Comparison of ENCODE assay signal across 19 cellular contexts in the genomic region with DNA sequence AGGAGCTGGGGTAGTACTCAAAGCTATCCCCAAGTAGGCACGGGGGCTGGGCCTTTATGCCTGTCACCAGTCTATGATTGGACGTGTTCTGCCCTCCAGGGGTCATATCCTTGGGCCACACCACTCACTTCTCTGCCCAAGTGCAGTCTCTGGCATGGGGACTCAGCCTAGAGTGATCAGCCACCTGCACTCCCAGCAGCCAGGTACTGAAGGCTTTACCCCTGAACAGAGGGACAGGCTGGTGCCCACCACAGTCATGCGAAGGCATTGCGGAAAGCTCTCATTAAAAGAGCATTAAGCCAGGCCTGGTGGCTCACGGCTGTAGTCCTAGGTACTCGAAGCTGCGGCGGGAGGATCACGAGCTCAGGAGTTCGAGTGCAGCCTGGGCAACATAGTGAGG.
DNase-seq lines count a peak whose midpoint lies in the region; ATAC-seq, FAIRE-seq and TF ChIP-seq lines count a peak whose summit lies in the region.
"Had no signal": no experiment of that assay in that cellular context is flagged by ENCODE, and none has a peak within 500 bp of the region (broad histone marks: within the 10 kb centered on the region; RNA-seq: fewer than 3 reads in every experiment).

No MANE protein-coding gene starts in this region.

- intact Hi-C loops in cardiac septum (cut with DNase I) (no loop called here), Right ventricle myocardium inferior (cut with DNase I) (no loop called here), spleen (cut with DNase I; ENCODE audit: low total_unique reads) (no loop called here)

- no peak overlapping the region for H3K14ac ChIP-seq in H1 (ENCODE audit: insufficient read length)

- H3K4me2 ChIP-seq in H1 (ENCODE audit: insufficient read depth in 1 of 2, low read depth in 2 of 2, low read length in 2 of 2) (no peak overlapping the region), osteoblast (ENCODE audit: insufficient read depth, low read length) (no peak overlapping the region)
- H3K4me2 ChIP-seq: A549 had no signal

- no peaks in the 10 kb centered on the region for H3K27me3 ChIP-seq in H1 (replicated peaks in 1 of 4; ENCODE audit: control insufficient read depth in 3 of 4, extremely low read depth in 1 of 4, insufficient read depth in 3 of 4, low read length in 3 of 4)
- H3K27me3 ChIP-seq in osteoblast (ENCODE audit: insufficient read depth, low read length): no peaks in the 10 kb centered on the region
- no peaks in the 10 kb centered on the region for H3K27me3 ChIP-seq in spleen (replicated peaks in 1 of 7)

- peaks cover 0 to 15% (median 4%) of the 10 kb centered on the region in 4 experiments; a peak in 6 of 7 replicates for H3K4me1 ChIP-seq in H1 (replicated peaks in 1 of 4; ENCODE audit: control insufficient read depth in 3 of 4, insufficient read depth in 4 of 4, low read length in 3 of 4)
- H3K4me1 ChIP-seq in osteoblast (ENCODE audit: insufficient read depth, low read length): no peaks in the 10 kb centered on the region
- no peaks in the 10 kb centered on the region for H3K4me1 ChIP-seq in spleen
- H3K4me1 ChIP-seq: A549, HAP-1 had no signal

- H3K23me2 ChIP-seq in H1 (ENCODE audit: low read depth, low read length): no peaks in the 10 kb centered on the region

- no peak for TF ChIP-seq RAD21 in H1 (IDR thresholded peaks at IDR 0.05 in 1 of 2, conservative IDR thresholded peaks at IDR 0.05 in 1 of 2; ENCODE audit: low read depth in 2 of 2, low read length in 2 of 2)

- no peak overlapping the region for H3K4me3 Mint-ChIP-seq in type B pancreatic cell
- H3K4me3 Mint-ChIP-seq in effector memory CD8-positive, alpha-beta T cell: no peak overlapping the region
- H3K4me3 Mint-ChIP-seq: CD8-positive, alpha-beta T cell had no signal

- H3K27ac ChIP-seq in H1 (ENCODE audit: low read depth, low read length): no peak overlapping the region
- H3K27ac ChIP-seq in osteoblast (ENCODE audit: low read depth, low read length): no peak overlapping the region
- H3K27ac ChIP-seq in spleen: no peak overlapping the region
- H3K27ac ChIP-seq: 22Rv1, A549, HL-60 had no signal

- H3K27ac Mint-ChIP-seq in type B pancreatic cell: no peak overlapping the region
- H3K27ac Mint-ChIP-seq in effector memory CD8-positive, alpha-beta T cell: no peak overlapping the region
- H3K27ac Mint-ChIP-seq: CD8-positive, alpha-beta T cell had no signal

- H3K9me3 ChIP-seq in H1 (ENCODE audit: insufficient read depth in 2 of 2, low read depth in 1 of 2, low read length in 1 of 2) (peaks cover 3 to 5% of the 10 kb centered on the region in 2 experiments; a peak in 3 of 4 replicates), osteoblast (ENCODE audit: low read depth, low read length) (no peaks in the 10 kb centered on the region), spleen (no peaks in the 10 kb centered on the region)
- H3K9me3 ChIP-seq: A549, HAP-1 had no signal

- H2BK15ac ChIP-seq in H1 (ENCODE audit: low read length): no peak overlapping the region

- H4K8ac ChIP-seq in H1 (ENCODE audit: extremely low read depth, insufficient read depth, low read length): no peak overlapping the region

- H2AK5ac ChIP-seq in H1 (ENCODE audit: low read depth, low read length): no peak overlapping the region

- TF ChIP-seq POLR2A in H1 (IDR thresholded peaks at IDR 0.05; ENCODE audit: control extremely low read depth in 1 of 2, low read depth in 2 of 2, low read length in 2 of 2): no peak
- TF ChIP-seq POLR2A in spleen (IDR thresholded peaks at IDR 0.05): no peak

- no peak for FAIRE-seq in H1 (lab: Jason Lieb, UNC)
- FAIRE-seq: A549, GM12878, HTR-8/SVneo had no signal

- CTCF ChIA-PET in H1 (lab: Charles Lee; ENCODE audit: partially characterized antibody): interaction anchor here (0.6 to 2.2 kb wide), 7 partner anchors 9 to 98 kb away, joined by 3 to 13 read pairs (median 3); no protein-coding TSS in a partner anchor

- peak overlapping the region; percentile 66 for H2BK5ac ChIP-seq in H1 (ENCODE audit: low read depth, low read length)

- H3K36me3 ChIP-seq in H1 (ENCODE audit: control insufficient read depth in 2 of 4, insufficient read depth in 4 of 4, low read length in 3 of 4) (no peaks in the 10 kb centered on the region), osteoblast (ENCODE audit: insufficient read depth, low read length) (no peaks in the 10 kb centered on the region), spleen (no peaks in the 10 kb centered on the region)
- H3K36me3 ChIP-seq: HAP-1 had no signal

- H3K23ac ChIP-seq in H1 (ENCODE audit: insufficient read length): no peak overlapping the region

- H3K36me3 Mint-ChIP-seq in type B pancreatic cell: peaks cover 9% of the 10 kb centered on the region
- peaks cover 8% of the 10 kb centered on the region for H3K36me3 Mint-ChIP-seq in effector memory CD8-positive, alpha-beta T cell (ENCODE audit: insufficient read depth)
- H3K36me3 Mint-ChIP-seq: CD8-positive, alpha-beta T cell had no signal

- no peak overlapping the region for H3K4ac ChIP-seq in H1 (replicated peaks; ENCODE audit: insufficient read length, low read depth, low read length)

- H2BK120ac ChIP-seq in H1 (replicated peaks; ENCODE audit: low read depth, low read length): no peak overlapping the region

- no peak overlapping the region for H3K9ac ChIP-seq in H1 (replicated peaks in 1 of 4; ENCODE audit: extremely low read depth in 1 of 4, low read depth in 3 of 4, low read length in 3 of 4)

- no peak overlapping the region for H2AFZ ChIP-seq in H1 (ENCODE audit: low read length)
- H2AFZ ChIP-seq in osteoblast (ENCODE audit: low read length): no peak overlapping the region

- H3K27me3 Mint-ChIP-seq in type B pancreatic cell: no peaks in the 10 kb centered on the region
- H3K27me3 Mint-ChIP-seq in effector memory CD8-positive, alpha-beta T cell: no peaks in the 10 kb centered on the region

- H3K56ac ChIP-seq in H1 (replicated peaks; ENCODE audit: insufficient read length, low read depth, low read length): no peak overlapping the region

- H2BK12ac ChIP-seq in H1 (ENCODE audit: low read depth, low read length): no peak overlapping the region

- no peak overlapping the region for H3K4me3 ChIP-seq in H1 (ENCODE audit: extremely low read depth in 1 of 4, insufficient read depth in 2 of 4, low read depth in 3 of 4, low read length in 4 of 4)
- no peak overlapping the region for H3K4me3 ChIP-seq in osteoblast (ENCODE audit: insufficient read depth, low read length)
- no peak overlapping the region for H3K4me3 ChIP-seq in spleen
- H3K4me3 ChIP-seq: A549, GM12878, HAP-1 had no signal

- H4K91ac ChIP-seq in H1 (replicated peaks; ENCODE audit: insufficient read length, low read length): no peak overlapping the region

- peaks cover 41% of the 10 kb centered on the region for H3K79me1 ChIP-seq in H1 (ENCODE audit: low read depth, low read length)

- no peak overlapping the region for H2BK20ac ChIP-seq in H1 (ENCODE audit: low read length)

- POLR2A ChIA-PET in H1 (lab: Charles Lee; ENCODE audit: partially characterized antibody): no interaction called here

- H4K20me1 ChIP-seq in H1 (replicated peaks in 1 of 2; ENCODE audit: control insufficient read depth in 1 of 2, insufficient read depth in 2 of 2, low read length in 2 of 2) (peaks cover 19 to 24% of the 10 kb centered on the region in 2 experiments), osteoblast (ENCODE audit: insufficient read depth, low read length) (peaks cover 73% of the 10 kb centered on the region)

- DNase-seq in cardiac septum (ENCODE audit: low spot score) (peak; percentile 7), Right ventricle myocardium inferior (ENCODE audit: missing footprints) (no peak), H1 (ENCODE audit: low read depth in 1 of 2, low spot score in 2 of 2) (no peak), osteoblast (ENCODE audit: insufficient read length, low spot score, missing footprints) (peak; percentile 47), spleen (peak; percentile 54), type B pancreatic cell (ENCODE audit: extremely low spot score, unreplicated experiment) (no peak), hypothalamus (lab: John Stamatoyannopoulos, UW) (no peak)
- DNase-seq in effector memory CD8-positive, alpha-beta T cell: no peak
- DNase-seq: AML-193; Calu3; CD8-positive, alpha-beta T cell; DMS79 treated with DMSO at 0.1 percent for 48 hours; IMR-90 had no signal

- TF ChIP-seq CTCF in H1 (IDR thresholded peaks at IDR 0.05; ENCODE audit: control extremely low read depth in 1 of 3, insufficient read depth in 1 of 3, low read depth in 1 of 3, low read length in 3 of 3) (no peak), osteoblast (IDR thresholded peaks at IDR 0.05; ENCODE audit: extremely low read depth, low read depth, low read length) (no peak), spleen (IDR thresholded peaks at IDR 0.05 in 8 of 11, conservative IDR thresholded peaks at IDR 0.05 in 3 of 11) (no peak), type B pancreatic cell (conservative IDR thresholded peaks at IDR 0.05) (no peak)

- no peaks in the 10 kb centered on the region for H3K9me3 Mint-ChIP-seq in type B pancreatic cell
- no peaks in the 10 kb centered on the region for H3K9me3 Mint-ChIP-seq in effector memory CD8-positive, alpha-beta T cell
- H3K9me3 Mint-ChIP-seq: CD8-positive, alpha-beta T cell had no signal

- no peak for ATAC-seq in Right ventricle myocardium inferior
- ATAC-seq in effector memory CD8-positive, alpha-beta T cell (replicated peaks): no peak
- ATAC-seq: A549; CD8-positive, alpha-beta T cell; GM12878 had no signal

- TF ChIP-seq EP300 in H1 (IDR thresholded peaks at IDR 0.05; ENCODE audit: borderline replicate concordance in 1 of 2, low read depth in 2 of 2, low read length in 2 of 2): no peak

- H3K18ac ChIP-seq in H1 (ENCODE audit: extremely low read depth, low read length): no peak overlapping the region

- H3K79me2 ChIP-seq in H1 (ENCODE audit: control insufficient read depth in 1 of 2, insufficient read depth in 2 of 2, low read length in 2 of 2) (peaks cover 0 to 93% of the 10 kb centered on the region in 2 experiments; a peak in 2 of 4 replicates), osteoblast (ENCODE audit: insufficient read depth, low read length) (peaks cover 79% of the 10 kb centered on the region)

- peaks cover 33% of the 10 kb centered on the region for H3K4me1 Mint-ChIP-seq in type B pancreatic cell (ENCODE audit: unreplicated experiment)
- peaks cover 10 to 50% of the 10 kb centered on the region in 2 donors for H3K4me1 Mint-ChIP-seq in effector memory CD8-positive, alpha-beta T cell (ENCODE audit: low read depth in 2 of 2)

- H4K5ac ChIP-seq in H1 (ENCODE audit: insufficient read length, low read depth, low read length): no peak overlapping the region

- 99% methylated on average over 10 of the region's 10 CpGs; no CpG with 5 or more reads in 1 of the 2 experiments for WGBS in H1 (ENCODE audit: extremely low coverage in 1 of 2, insufficient coverage in 1 of 2, insufficient read length in 1 of 2, insufficient replicate concordance in 2 of 2, low coverage in 1 of 2, low lambda C conversion rate in 2 of 2, missing lambda C conversion rate in 1 of 2), 2 experiments
- 89 to 96% (median 95%) methylated on average over 9 to 10 of the region's 10 CpGs for WGBS in spleen, 5 donors

Comparison
In these comparisons a context has a peak if more than half of its experiments do, and no peak if none do; other contexts are left out.
1. DNase-seq: peak in cardiac septum (single experiment), osteoblast (single experiment) and spleen (single experiment); none in Right ventricle myocardium inferior (single experiment), H1 (0 of 2), type B pancreatic cell (single experiment), effector memory CD8-positive, alpha-beta T cell (0 of 3) and hypothalamus (0 of 51).